15 cellular contexts compared by ENCODE assay signal in the genomic region with DNA sequence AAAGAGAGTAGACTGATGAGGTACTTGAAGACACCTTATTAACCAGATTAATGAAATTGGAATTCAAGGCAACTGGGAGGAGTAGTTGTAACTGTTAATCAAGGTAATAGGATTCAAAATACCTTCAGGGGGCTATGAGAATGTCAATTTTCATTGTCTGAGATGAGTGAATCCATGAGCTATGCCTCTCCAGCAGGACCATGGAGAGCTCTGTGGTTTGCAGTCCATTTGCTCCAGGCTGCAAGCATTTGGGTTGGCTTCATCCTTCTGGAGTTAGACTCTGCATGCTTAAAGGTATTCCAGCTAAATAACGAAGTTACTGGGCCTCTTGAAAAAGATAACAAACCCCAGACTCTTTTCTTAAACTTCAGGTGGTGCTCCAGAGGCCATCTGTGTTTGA.
DNase-seq lines count a peak whose midpoint lies in the region; ATAC-seq and TF ChIP-seq lines count a peak whose summit lies in the region.
"Had no signal": no experiment of that assay in that cellular context is flagged by ENCODE, and none has a peak within 500 bp of the region (broad histone marks: within the 10 kb centered on the region; RNA-seq: fewer than 3 reads in every experiment).

No MANE protein-coding gene starts in this region.

- no peak for TF ChIP-seq POLR2A in NB4 (IDR thresholded peaks at IDR 0.05; ENCODE audit: extremely low read depth, insufficient read length)

- H3K4me3 ChIP-seq in DND-41 (ENCODE audit: low read depth in 1 of 2, low read length in 2 of 2) (no peak overlapping the region), NB4 (ENCODE audit: low read depth, low read length) (no peak overlapping the region), mammary epithelial cell (replicated peaks in 1 of 3; ENCODE audit: insufficient read depth in 1 of 3, low read depth in 2 of 3, low read length in 3 of 3) (no peak overlapping the region)
- H3K4me3 ChIP-seq: esophagus muscularis mucosa had no signal

- H3K9ac ChIP-seq in DND-41 (ENCODE audit: low read depth, low read length) (no peak overlapping the region), mammary epithelial cell (ENCODE audit: insufficient read depth, low read length) (no peak overlapping the region)

- H3K79me2 ChIP-seq in DND-41 (ENCODE audit: insufficient read depth, low read length) (no peaks in the 10 kb centered on the region), mammary epithelial cell (ENCODE audit: insufficient read depth, low read length) (no peaks in the 10 kb centered on the region)

- H3K9me3 ChIP-seq in DND-41 (ENCODE audit: insufficient read depth, low read length, severe bottlenecking), result no peaks in the 10 kb centered on the region
- no peaks in the 10 kb centered on the region for H3K9me3 ChIP-seq in mammary epithelial cell (replicated peaks; ENCODE audit: insufficient read depth, low read length)
- H3K9me3 ChIP-seq: esophagus muscularis mucosa had no signal

- intact Hi-C loops in mammary epithelial cell (cut with micrococcal nuclease) (no loop called here), Right ventricle myocardium superior (cut with DNase I) (no loop called here)

- ATAC-seq in DND-41 (ENCODE audit: insufficient read depth, low read depth) (no peak), Right ventricle myocardium superior (ENCODE audit: poor library complexity) (no peak), HG02571 (IDR thresholded peaks at IDR 0.05; ENCODE audit: unreplicated experiment) (no peak)
- ATAC-seq: activated T-cell treated with anti-CD3 and anti-CD28 coated beads, Interleukin-2, amount 50 U/mL, for 4 hours had no signal

- TF ChIP-seq CTCF in DND-41 (IDR thresholded peaks at IDR 0.05; ENCODE audit: borderline replicate concordance, extremely low read depth, low read length, poor library complexity, severe bottlenecking) (no peak), NB4 (IDR thresholded peaks at IDR 0.05; ENCODE audit: low read depth, low read length) (no peak), mammary epithelial cell (conservative IDR thresholded peaks at IDR 0.05 in 1 of 2, IDR thresholded peaks at IDR 0.05 in 1 of 2; ENCODE audit: extremely low read depth in 1 of 2, insufficient read depth in 1 of 2, low read depth in 1 of 2, low read length in 2 of 2) (no peak)

- in situ Hi-C loops in mammary epithelial cell (cut with MboI; ENCODE audit: low sequenced_read_pairs in 2 of 2), result no loop called here

- dilution Hi-C loops in mammary epithelial cell (cut with HindIII; ENCODE audit: low sequenced_read_pairs), result no loop called here

- H3K36me3 ChIP-seq in DND-41 (ENCODE audit: insufficient read depth, low read length) (no peaks in the 10 kb centered on the region), mammary epithelial cell (ENCODE audit: insufficient read depth, low read length) (no peaks in the 10 kb centered on the region)
- H3K36me3 ChIP-seq: esophagus muscularis mucosa had no signal

- no TSS peak for BruUV-seq in mammary epithelial cell (replicated peaks; lab: Mats Ljungman, UMichigan)

- DNase-seq in DND-41 (peak; percentile 29), NB4 (ENCODE audit: low read depth) (peak; percentile 21), mammary epithelial cell (peak; percentile 7), kidney tubule cell (ENCODE audit: low spot score) (peak; percentile 12), NCI-H524 treated with DMSO at 0.1 percent for 48 hours (lab: John Stamatoyannopoulos, UW) (no peak), caudate nucleus (lab: John Stamatoyannopoulos, UW) (no peak), Right ventricle myocardium superior (no peak)
- DNase-seq: activated B cell treated with CpG ODN at 0.5 μM for 24 hours; activated T-cell treated with anti-CD3 and anti-CD28 coated beads, Interleukin-2, amount 50 U/mL, for 4 hours; CD4-positive, alpha-beta memory T cell; GOT3; NCI-H2227 treated with DMSO at 0.1 percent for 48 hours; SHP77 had no signal

- H3K27ac ChIP-seq in DND-41 (ENCODE audit: low read length), result no peak overlapping the region
- no peak overlapping the region for H3K27ac ChIP-seq in mammary epithelial cell (ENCODE audit: insufficient read depth, low read depth, low read length)
- no peak overlapping the region for H3K27ac ChIP-seq in caudate nucleus (ENCODE audit: low read depth, low read length)
- H3K27ac ChIP-seq: esophagus muscularis mucosa had no signal

- H3K4me2 ChIP-seq in DND-41 (ENCODE audit: insufficient read depth, low read length) (no peak overlapping the region), mammary epithelial cell (ENCODE audit: insufficient read depth, low read depth, low read length) (no peak overlapping the region)

- CTCF ChIA-PET in mammary epithelial cell (lab: Charles Lee; ENCODE audit: low non-redundant PET), result no interaction called here

- H2AFZ ChIP-seq in DND-41 (ENCODE audit: low read depth, low read length) (no peak overlapping the region), mammary epithelial cell (ENCODE audit: low read depth, low read length) (no peak overlapping the region)

- H3K4me1 ChIP-seq in DND-41 (ENCODE audit: insufficient read depth, low read length) (no peaks in the 10 kb centered on the region), mammary epithelial cell (ENCODE audit: insufficient read depth, low read length) (no peaks in the 10 kb centered on the region)
- H3K4me1 ChIP-seq: esophagus muscularis mucosa had no signal

- H3K27me3 ChIP-seq in DND-41 (ENCODE audit: insufficient read depth, low read length, poor library complexity) (no peaks in the 10 kb centered on the region), mammary epithelial cell (ENCODE audit: insufficient read depth, low read length) (no peaks in the 10 kb centered on the region)
- H3K27me3 ChIP-seq: esophagus muscularis mucosa had no signal

- no peaks in the 10 kb centered on the region for H4K20me1 ChIP-seq in DND-41 (ENCODE audit: insufficient read depth, low read length)
- no peaks in the 10 kb centered on the region for H4K20me1 ChIP-seq in mammary epithelial cell (ENCODE audit: insufficient read depth, low read length)

- 0% methylated on average over 1 of the region's 1 CpG for WGBS in mammary epithelial cell (ENCODE audit: low coverage, missing lambda C conversion rate)

Comparison
In these comparisons a context has a peak if more than half of its experiments do, and no peak if none do; other contexts are left out.
1. DNase-seq: peak in DND-41 (single experiment), NB4 (single experiment), mammary epithelial cell (single experiment) and kidney tubule cell (single experiment); none in NCI-H524 treated with DMSO at 0.1 percent for 48 hours (single experiment), caudate nucleus (0 of 61) and Right ventricle myocardium superior (single experiment).